ENCODE assay signal across 23 cellular contexts in genomic region chr14:60999536-60999935, GRCh38.
"Had no signal": no experiment of that assay in that cellular context is flagged by ENCODE, and none has a peak within 500 bp of the region (broad histone marks: within the 10 kb centered on the region; RNA-seq: fewer than 3 reads in every experiment).

No MANE protein-coding gene starts in this region.

- H3K9me3 ChIP-seq: esophagus muscularis mucosa, left lung, lower lobe of right lung, mucosa of descending colon had no signal

- DNase-seq: dermis blood vessel endothelial cell; dorsolateral prefrontal cortex; effector CD4-positive, alpha-beta T cell; effector memory CD4-positive, alpha-beta T cell; foreskin keratinocyte; heart left ventricle; hypothalamus; left cardiac atrium; left lung; left ventricle myocardium superior; lower lobe of right lung; mesenchymal stem cell; mucosa of descending colon had no signal

- H3K4me3 ChIP-seq: coronary artery, dorsolateral prefrontal cortex, esophagus muscularis mucosa, gastroesophageal sphincter, heart left ventricle, hepatocyte, left lung, lower lobe of right lung, mucosa of descending colon had no signal

- H3K27ac Mint-ChIP-seq: mesothelial cell of epicardium had no signal

- H3K4me1 Mint-ChIP-seq: mesothelial cell of epicardium had no signal

- H3K4me2 ChIP-seq: hepatocyte had no signal

- FAIRE-seq: colon, endothelial cell of umbilical vein, frontal cortex, islet of Langerhans, keratinocyte had no signal

- H3K79me2 ChIP-seq: hepatocyte had no signal

- H2AFZ ChIP-seq: hepatocyte had no signal

- H3K4me1 ChIP-seq: foreskin keratinocyte, gastroesophageal sphincter, heart left ventricle, lower lobe of right lung had no signal

- H3K27me3 ChIP-seq: dorsolateral prefrontal cortex, esophagus muscularis mucosa, foreskin keratinocyte, gastroesophageal sphincter, heart left ventricle, hepatocyte, left lung had no signal

- H3K4me3 Mint-ChIP-seq: mesothelial cell of epicardium had no signal

- H3K27ac ChIP-seq: coronary artery, dorsolateral prefrontal cortex, esophagus muscularis mucosa, foreskin keratinocyte, gastroesophageal sphincter, heart left ventricle, hepatocyte, left lung, lower lobe of right lung had no signal

- ATAC-seq: foreskin keratinocyte, gastroesophageal sphincter, heart left ventricle, left cardiac atrium, left lung, left ventricle myocardium superior, lower lobe of right lung, mucosa of descending colon had no signal
